Comparison of ENCODE assay signal across 9 cellular contexts in genomic region chr11:35313066-35313765, GRCh38.
DNase-seq lines count a peak whose midpoint lies in the region; ATAC-seq and TF ChIP-seq lines count a peak whose summit lies in the region.
"Had no signal": no experiment of that assay in that cellular context is flagged by ENCODE, and none has a peak within 500 bp of the region (broad histone marks: within the 10 kb centered on the region; RNA-seq: fewer than 3 reads in every experiment).

No MANE protein-coding gene starts in this region.

- TF ChIP-seq CTCF in lower leg skin (IDR thresholded peaks at IDR 0.05), result no peak

- peaks cover 0 to 5% of the 10 kb centered on the region in 2 donors for H3K4me1 Mint-ChIP-seq in effector memory CD8-positive, alpha-beta T cell (ENCODE audit: low read depth in 2 of 2)

- no peak for TF ChIP-seq POLR2A in lower leg skin (IDR thresholded peaks at IDR 0.05)

- H3K27me3 Mint-ChIP-seq in effector memory CD8-positive, alpha-beta T cell, result no peaks in the 10 kb centered on the region

- DNase-seq in effector memory CD8-positive, alpha-beta T cell, result no peak
- no peak for DNase-seq in lower leg skin (ENCODE audit: low spot score in 2 of 2)
- no peak for DNase-seq in AG08395 (ENCODE audit: low spot score)
- DNase-seq in H4 (ENCODE audit: low spot score), result no peak
- no peak for DNase-seq in stimulated activated CD4-positive, alpha-beta T cell treated with anti-CD3 and anti-CD28 coated beads, Interleukin-2, amount 100 ng/mL, for 24 hours
- DNase-seq: DMS79 treated with DMSO at 0.1 percent for 48 hours had no signal

- peak; percentile 93 for ATAC-seq in GM18502 (IDR thresholded peaks at IDR 0.05; ENCODE audit: poor library complexity, unreplicated experiment)
- ATAC-seq in GM21515 (IDR thresholded peaks at IDR 0.05; ENCODE audit: unreplicated experiment), result peak; percentile 82
- peak; percentile 94 for ATAC-seq in HG03432 (IDR thresholded peaks at IDR 0.05; ENCODE audit: unreplicated experiment)
- peak; percentile 47 for ATAC-seq in effector memory CD8-positive, alpha-beta T cell (replicated peaks)

- no peak overlapping the region for H3K4me3 ChIP-seq in lower leg skin (ENCODE audit: low read depth, poor library complexity, severe bottlenecking)

- no peaks in the 10 kb centered on the region for H3K36me3 Mint-ChIP-seq in effector memory CD8-positive, alpha-beta T cell (ENCODE audit: insufficient read depth)

- H3K27ac Mint-ChIP-seq in effector memory CD8-positive, alpha-beta T cell, result no peak overlapping the region

- 76 to 86% methylated on average over 7 of the region's 7 CpGs for WGBS in lower leg skin, 2 donors

- intact Hi-C loops in lower leg skin (cut with DNase I; ENCODE audit: low total_unique reads), result no loop called here

- no peaks in the 10 kb centered on the region for H3K9me3 Mint-ChIP-seq in effector memory CD8-positive, alpha-beta T cell

- H3K4me3 Mint-ChIP-seq in effector memory CD8-positive, alpha-beta T cell, result no peak overlapping the region
